In the genomic region with DNA sequence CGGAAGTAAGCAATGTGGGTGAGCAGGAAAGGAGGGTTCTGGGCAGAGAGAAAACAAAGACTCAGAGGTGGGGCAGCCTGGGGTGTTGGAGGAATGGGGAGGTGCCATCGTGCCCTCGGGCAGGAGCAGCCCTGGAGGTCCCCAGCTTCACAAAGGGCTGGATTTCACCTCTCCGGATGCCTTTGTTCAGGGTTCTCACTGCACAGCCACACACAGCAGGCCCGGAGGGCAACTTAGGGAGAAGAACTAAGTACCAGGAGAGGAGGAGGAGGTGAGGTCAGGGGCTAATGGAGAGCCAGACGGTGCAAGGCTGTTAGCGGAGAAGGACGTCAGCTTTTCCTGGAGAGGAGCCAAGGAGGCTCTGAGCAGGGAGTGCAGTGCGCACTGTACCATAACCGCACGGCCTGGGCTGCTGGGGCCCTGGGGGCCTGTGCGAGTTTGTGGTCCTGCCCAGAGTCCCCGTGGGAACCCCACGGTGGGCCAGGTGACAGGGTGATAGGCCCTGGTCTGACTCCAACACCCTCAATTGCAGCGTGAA, we compare ENCODE assay signal across 1 cellular context.
TF ChIP-seq lines count a peak whose summit lies in the region.

No MANE protein-coding gene starts in this region.

TF ChIP-seq in A549, 52 proteins besides CTCF, POLR2A, EP300 and RAD21:
- TF ChIP-seq, protein P1, sequence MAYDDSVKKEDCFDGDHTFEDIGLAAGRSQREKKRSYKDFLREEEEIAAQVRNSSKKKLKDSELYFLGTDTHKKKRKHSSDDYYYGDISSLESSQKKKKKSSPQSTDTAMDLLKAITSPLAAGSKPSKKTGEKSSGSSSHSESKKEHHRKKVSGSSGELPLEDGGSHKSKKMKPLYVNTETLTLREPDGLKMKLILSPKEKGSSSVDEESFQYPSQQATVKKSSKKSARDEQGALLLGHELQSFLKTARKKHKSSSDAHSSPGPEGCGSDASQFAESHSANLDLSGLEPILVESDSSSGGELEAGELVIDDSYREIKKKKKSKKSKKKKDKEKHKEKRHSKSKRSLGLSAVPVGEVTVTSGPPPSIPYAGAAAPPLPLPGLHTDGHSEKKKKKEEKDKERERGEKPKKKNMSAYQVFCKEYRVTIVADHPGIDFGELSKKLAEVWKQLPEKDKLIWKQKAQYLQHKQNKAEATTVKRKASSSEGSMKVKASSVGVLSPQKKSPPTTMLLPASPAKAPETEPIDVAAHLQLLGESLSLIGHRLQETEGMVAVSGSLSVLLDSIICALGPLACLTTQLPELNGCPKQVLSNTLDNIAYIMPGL (CRISPR knock-in tag; IDR thresholded peaks at IDR 0.05; ENCODE audit: borderline replicate concordance): 0 out of 2 replicates have a peak, but pooled peaks have one; percentile 33
- no peak for TF ChIP-seq CHD2 (IDR thresholded peaks at IDR 0.05; ENCODE audit: low read length, partially characterized antibody)
- TF ChIP-seq GATA3 (IDR thresholded peaks at IDR 0.05; ENCODE audit: borderline replicate concordance): peak; percentile 40; the same call in 1 of the 2 replicates
- no peak for TF ChIP-seq TFCP2L1 (CRISPR knock-in tag; IDR thresholded peaks at IDR 0.05)
- TF ChIP-seq CHD4 (IDR thresholded peaks at IDR 0.05; ENCODE audit: borderline replicate concordance): no peak
- TF ChIP-seq MAZ (IDR thresholded peaks at IDR 0.05; ENCODE audit: borderline replicate concordance, low read depth, low read length): no peak
- no peak for TF ChIP-seq RNF2 (IDR thresholded peaks at IDR 0.05; ENCODE audit: borderline replicate concordance, low read depth)
- TF ChIP-seq, protein P2, sequence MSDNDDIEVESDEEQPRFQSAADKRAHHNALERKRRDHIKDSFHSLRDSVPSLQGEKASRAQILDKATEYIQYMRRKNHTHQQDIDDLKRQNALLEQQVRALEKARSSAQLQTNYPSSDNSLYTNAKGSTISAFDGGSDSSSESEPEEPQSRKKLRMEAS (IDR thresholded peaks at IDR 0.05): peak; percentile 45; the same call in 1 of the 2 replicates
- TF ChIP-seq SMC3 (IDR thresholded peaks at IDR 0.05): peak; percentile 14; the same call in 1 of the 3 replicates
- TF ChIP-seq, protein P3, sequence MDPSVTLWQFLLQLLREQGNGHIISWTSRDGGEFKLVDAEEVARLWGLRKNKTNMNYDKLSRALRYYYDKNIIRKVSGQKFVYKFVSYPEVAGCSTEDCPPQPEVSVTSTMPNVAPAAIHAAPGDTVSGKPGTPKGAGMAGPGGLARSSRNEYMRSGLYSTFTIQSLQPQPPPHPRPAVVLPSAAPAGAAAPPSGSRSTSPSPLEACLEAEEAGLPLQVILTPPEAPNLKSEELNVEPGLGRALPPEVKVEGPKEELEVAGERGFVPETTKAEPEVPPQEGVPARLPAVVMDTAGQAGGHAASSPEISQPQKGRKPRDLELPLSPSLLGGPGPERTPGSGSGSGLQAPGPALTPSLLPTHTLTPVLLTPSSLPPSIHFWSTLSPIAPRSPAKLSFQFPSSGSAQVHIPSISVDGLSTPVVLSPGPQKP (IDR thresholded peaks at IDR 0.05; ENCODE audit: low read depth, low read length): no peak
- TF ChIP-seq, protein P4, sequence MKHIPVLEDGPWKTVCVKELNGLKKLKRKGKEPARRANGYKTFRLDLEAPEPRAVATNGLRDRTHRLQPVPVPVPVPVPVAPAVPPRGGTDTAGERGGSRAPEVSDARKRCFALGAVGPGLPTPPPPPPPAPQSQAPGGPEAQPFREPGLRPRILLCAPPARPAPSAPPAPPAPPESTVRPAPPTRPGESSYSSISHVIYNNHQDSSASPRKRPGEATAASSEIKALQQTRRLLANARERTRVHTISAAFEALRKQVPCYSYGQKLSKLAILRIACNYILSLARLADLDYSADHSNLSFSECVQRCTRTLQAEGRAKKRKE (CRISPR knock-in tag; IDR thresholded peaks at IDR 0.05; ENCODE audit: low read depth): no peak
- 0 out of 2 replicates have a peak, but pooled peaks have one; percentile 15 for TF ChIP-seq JUNB (IDR thresholded peaks at IDR 0.05)
- peak; percentile 32 to 47; a peak in 2 of 5 replicates for TF ChIP-seq JUN (IDR thresholded peaks at IDR 0.05)
- no peak for TF ChIP-seq SREBF2 (IDR thresholded peaks at IDR 0.05)
- TF ChIP-seq HOXA7 (CRISPR knock-in tag; IDR thresholded peaks at IDR 0.05): no peak
- 0 out of 2 replicates have a peak, but pooled peaks have one; percentile 16 for TF ChIP-seq EHF (CRISPR knock-in tag; IDR thresholded peaks at IDR 0.05)
- TF ChIP-seq HEYL (CRISPR knock-in tag; IDR thresholded peaks at IDR 0.05): no peak
